29 cellular contexts compared by ENCODE assay signal in genomic region chr19:42511340-42511739, GRCh38. TPM values are rescaled to one million over a fixed set of nuclear protein-coding genes. Genes with fewer than 3 reads are reported as not detected.
"Had no signal": no experiment of that assay in that cellular context is flagged by ENCODE, and none has a peak within 500 bp of the region (broad histone marks: within the 10 kb centered on the region; RNA-seq: fewer than 3 reads in every experiment).

No MANE protein-coding gene starts in this region.

- H3K4me3 Mint-ChIP-seq: activated CD4-positive, alpha-beta T cell treated with anti-CD3 and anti-CD28 coated beads, Interleukin-2, amount 10 ng/mL, durations not matched to agents 7 days and 5 days; activated CD8-positive, alpha-beta T cell treated with anti-CD3 and anti-CD28 coated beads for 36 hours; activated naive CD8-positive, alpha-beta T cell; activated T-cell treated with anti-CD3 and anti-CD28 coated beads, Interleukin-2, amount 50 U/mL, for 24 hours; effector memory CD8-positive, alpha-beta T cell; immature natural killer cell; mesothelial cell of epicardium; natural killer cell; stimulated activated memory B cell treated with anti-CD40 and anti-IgM and Interleukin-4, amounts not matched to agents 10 μg/mL and 1 μg/mL and 100 μg/mL, for 72 hours; T-cell; T-helper 2 cell treated with Interferon-gamma antibody and Interleukin-4, amounts not matched to agents 5 μg/mL and 100 μg/mL, for 36 hours had no signal

- H3K27ac ChIP-seq: adrenal gland, esophagus squamous epithelium, left ventricle myocardium inferior, pancreas, psoas muscle, right atrium auricular region, skin epidermis, stomach, VCaP had no signal

- H3K27me3 ChIP-seq: adrenal gland, esophagus squamous epithelium, pancreas, right atrium auricular region, stomach had no signal

- H3K36me3 ChIP-seq: adrenal gland, left ventricle myocardium inferior, pancreas, right atrium auricular region had no signal

- DNase-seq: activated CD4-positive, alpha-beta T cell treated with anti-CD3 and anti-CD28 coated beads, Interleukin-2, amount 10 ng/mL, durations not matched to agents 7 days and 5 days; activated CD8-positive, alpha-beta T cell treated with anti-CD3 and anti-CD28 coated beads for 36 hours; activated naive CD4-positive, alpha-beta T cell; activated T-cell treated with anti-CD3 and anti-CD28 coated beads, Interleukin-2, amount 50 U/mL, for 24 hours; adrenal gland; central memory CD4-positive, alpha-beta T cell; effector memory CD8-positive, alpha-beta T cell; esophagus squamous epithelium; immature natural killer cell; left ventricle myocardium inferior; mammary epithelial cell; natural killer cell; pancreas; psoas muscle; stimulated activated CD4-positive, alpha-beta T cell treated with anti-CD3 and anti-CD28 coated beads, Interleukin-2, amount 100 ng/mL, for 24 hours; stomach; T-cell had no signal

- H3K36me3 Mint-ChIP-seq: mesothelial cell of epicardium, natural killer cell had no signal

- H3K4me1 Mint-ChIP-seq: immature natural killer cell, mesothelial cell of epicardium had no signal

- H3K9me3 Mint-ChIP-seq: activated CD8-positive, alpha-beta T cell treated with anti-CD3 and anti-CD28 coated beads for 36 hours; activated T-cell treated with anti-CD3 and anti-CD28 coated beads, Interleukin-2, amount 50 U/mL, for 24 hours; activated T-helper 2 cell treated with anti-CD3 and anti-CD28 coated beads, Interferon-gamma antibody, Interleukin-2, Interleukin-4, amounts not matched to agents 10 μg/mL and 5 μg/mL and 100 μg/mL, durations not matched to agents 14 hours and 24 hours and 36 hours; effector memory CD8-positive, alpha-beta T cell; immature natural killer cell; mesothelial cell of epicardium; natural killer cell; stimulated activated memory B cell treated with anti-CD40 and anti-IgM and Interleukin-4, amounts not matched to agents 10 μg/mL and 1 μg/mL and 100 μg/mL, for 72 hours; T-cell; T-helper 2 cell treated with Interferon-gamma antibody and Interleukin-4, amounts not matched to agents 5 μg/mL and 100 μg/mL, for 36 hours had no signal

- ATAC-seq: activated CD4-positive, CD25-positive, alpha-beta regulatory T cell treated with anti-CD3 and anti-CD28 coated beads, Interleukin-2, amount 50 U/mL, for 24 hours; activated CD8-positive, alpha-beta T cell treated with anti-CD3 and anti-CD28 coated beads for 36 hours; effector memory CD8-positive, alpha-beta T cell; natural killer cell; pancreas; psoas muscle; stimulated activated memory B cell treated with anti-CD40 and anti-IgM and Interleukin-4, amounts not matched to agents 10 μg/mL and 1 μg/mL and 100 μg/mL, for 72 hours; T-cell had no signal

- H3K27ac Mint-ChIP-seq: activated CD8-positive, alpha-beta T cell treated with anti-CD3 and anti-CD28 coated beads for 36 hours; activated naive CD8-positive, alpha-beta T cell; activated T-helper 2 cell treated with anti-CD3 and anti-CD28 coated beads, Interferon-gamma antibody, Interleukin-2, Interleukin-4, amounts not matched to agents 10 μg/mL and 5 μg/mL and 100 μg/mL, durations not matched to agents 14 hours and 24 hours and 36 hours; effector memory CD8-positive, alpha-beta T cell; immature natural killer cell; mesothelial cell of epicardium had no signal

- FAIRE-seq: astrocyte, colon, endothelial cell of umbilical vein, pancreas had no signal

- H3K4me1 ChIP-seq: adrenal gland, esophagus squamous epithelium, left ventricle myocardium inferior, pancreas, psoas muscle, right atrium auricular region, stomach had no signal

- H3K9me3 ChIP-seq: adrenal gland, esophagus squamous epithelium, pancreas, psoas muscle, right atrium auricular region, stomach had no signal

- H3K4me3 ChIP-seq: adrenal gland, esophagus squamous epithelium, left ventricle myocardium inferior, pancreas, psoas muscle, right atrium auricular region, skin epidermis, stomach had no signal

- H3K27me3 Mint-ChIP-seq: activated CD4-positive, alpha-beta T cell treated with anti-CD3 and anti-CD28 coated beads, Interleukin-2, amount 10 ng/mL, durations not matched to agents 7 days and 5 days; activated CD8-positive, alpha-beta T cell treated with anti-CD3 and anti-CD28 coated beads for 36 hours; activated naive CD8-positive, alpha-beta T cell; activated T-cell treated with anti-CD3 and anti-CD28 coated beads, Interleukin-2, amount 50 U/mL, for 24 hours; effector memory CD8-positive, alpha-beta T cell; stimulated activated memory B cell treated with anti-CD40 and anti-IgM and Interleukin-4, amounts not matched to agents 10 μg/mL and 1 μg/mL and 100 μg/mL, for 72 hours; T-cell had no signal

RNA-seq across cellular contexts. Expression of gene CEACAM1, which starts 16.9 kb away (rescaled TPM):
- polyA plus RNA-seq: immature natural killer cell had no signal
